Comparison of ENCODE assay signal across 7 cellular contexts in genomic region chr15:22786868-22787698, GRCh38. TPM values are rescaled to one million over a fixed set of nuclear protein-coding genes. Genes with fewer than 3 reads are reported as not detected.
DNase-seq lines count a peak whose midpoint lies in the region; TF ChIP-seq lines count a peak whose summit lies in the region.

No MANE protein-coding gene starts in this region.

- peak overlapping the region; percentile 53 for H3K27ac Mint-ChIP-seq in activated naive CD4-positive, alpha-beta T cell treated with anti-CD3 and anti-CD28 coated beads, Interleukin-2, amount 50 U/mL, for 24 hours

- peaks cover 29% of the 10 kb centered on the region for H3K4me1 Mint-ChIP-seq in activated naive CD4-positive, alpha-beta T cell treated with anti-CD3 and anti-CD28 coated beads, Interleukin-2, amount 50 U/mL, for 24 hours

- H3K9me3 ChIP-seq in HAP-1, result peaks cover 7% of the 10 kb centered on the region
- H3K9me3 ChIP-seq in MM.1S (replicated peaks; ENCODE audit: insufficient read depth, low read length), result no peaks in the 10 kb centered on the region
- peaks cover 5% of the 10 kb centered on the region for H3K9me3 ChIP-seq in trophoblast cell (ENCODE audit: insufficient read depth, low read depth, low read length)

- in situ Hi-C loops in GM13976 (cut with MboI; ENCODE audit: low sequenced_read_pairs, unreplicated experiment), result no loop called here
- in situ Hi-C loops in HAP-1 (cut with MboI; ENCODE audit: low sequenced_read_pairs), result no loop called here

- no peaks in the 10 kb centered on the region for H3K27me3 Mint-ChIP-seq in activated naive CD4-positive, alpha-beta T cell treated with anti-CD3 and anti-CD28 coated beads, Interleukin-2, amount 50 U/mL, for 24 hours

- H3K4me2 ChIP-seq in MM.1S (ENCODE audit: low read depth, low read length) (peak overlapping the region; percentile 92), trophoblast cell (ENCODE audit: low read length) (peak overlapping the region; percentile 94)

- H3K9ac ChIP-seq in MM.1S (ENCODE audit: low read length) (peak overlapping the region; percentile 55), trophoblast cell (ENCODE audit: low read length) (peak overlapping the region; percentile 75)

- WGBS in trophoblast cell (ENCODE audit: extremely low coverage, insufficient coverage, insufficient read length), result no CpG with 5 or more reads among the region's 83 CpGs

- peak overlapping the region; percentile 74 for H4K12ac ChIP-seq in trophoblast cell (ENCODE audit: low read depth, low read length)

- H3K9me3 Mint-ChIP-seq in activated naive CD4-positive, alpha-beta T cell treated with anti-CD3 and anti-CD28 coated beads, Interleukin-2, amount 50 U/mL, for 24 hours, result peaks cover 5% of the 10 kb centered on the region

- peak overlapping the region; percentile 11 for H2BK12ac ChIP-seq in trophoblast cell (ENCODE audit: low read length)

- peaks cover 5% of the 10 kb centered on the region for H3K36me3 Mint-ChIP-seq in activated naive CD4-positive, alpha-beta T cell treated with anti-CD3 and anti-CD28 coated beads, Interleukin-2, amount 50 U/mL, for 24 hours

- intact Hi-C loops in cardiac septum (cut with DNase I), result loop anchor here (10.0 kb wide), 1 partner anchor 48 kb away; the partner anchor contains the start of gene NIPA2

- peak overlapping the region; percentile 29 for H2AK5ac ChIP-seq in trophoblast cell (ENCODE audit: low read length)

- H3K4me3 ChIP-seq in HAP-1, result peak overlapping the region; percentile 62
- peak overlapping the region; percentile 70 for H3K4me3 ChIP-seq in MM.1S (ENCODE audit: low read length)
- H3K4me3 ChIP-seq in trophoblast cell (ENCODE audit: low read depth, low read length), result peak overlapping the region; percentile 94

- peak overlapping the region; percentile 52 for H3K4ac ChIP-seq in trophoblast cell (ENCODE audit: low read depth, low read length)

- H3K36me3 ChIP-seq in HAP-1 (replicated peaks) (peaks cover 6% of the 10 kb centered on the region; the same call in 1 of the 2 replicates), MM.1S (replicated peaks; ENCODE audit: insufficient read depth, low read length) (peaks cover 4% of the 10 kb centered on the region), trophoblast cell (ENCODE audit: control insufficient read depth in 1 of 2, insufficient read depth in 2 of 2, low read length in 2 of 2) (peaks cover 0 to 2% of the 10 kb centered on the region in 2 experiments)

- peak overlapping the region; percentile 51 for H3K14ac ChIP-seq in trophoblast cell (ENCODE audit: low read length)

- no peaks in the 10 kb centered on the region for H3K9me2 ChIP-seq in MM.1S (replicated peaks; ENCODE audit: insufficient read depth, low read length)

- peak overlapping the region; percentile 50 for H4K8ac ChIP-seq in trophoblast cell (ENCODE audit: low read depth, low read length)

- H2BK5ac ChIP-seq in trophoblast cell (ENCODE audit: low read depth, low read length, poor library complexity), result peak overlapping the region; percentile 16

- peak overlapping the region; percentile 63 for H4K91ac ChIP-seq in trophoblast cell (ENCODE audit: low read depth, low read length)

- peak overlapping the region; percentile 89 for H3K4me3 Mint-ChIP-seq in activated naive CD4-positive, alpha-beta T cell treated with anti-CD3 and anti-CD28 coated beads, Interleukin-2, amount 50 U/mL, for 24 hours

- H2BK120ac ChIP-seq in trophoblast cell (ENCODE audit: insufficient read depth, low read length, poor library complexity), result no peak overlapping the region

- 0 out of 2 replicates have a peak overlapping the region, but pooled peaks have one; percentile 12 for H2AFZ ChIP-seq in MM.1S (ENCODE audit: low read length)
- peak overlapping the region; percentile 30 for H2AFZ ChIP-seq in trophoblast cell (ENCODE audit: insufficient read depth, low read length, poor library complexity)

- H3K4me1 ChIP-seq in HAP-1 (no peaks in the 10 kb centered on the region), MM.1S (ENCODE audit: low read length) (no peaks in the 10 kb centered on the region), trophoblast cell (ENCODE audit: control insufficient read depth in 1 of 2, insufficient read depth in 2 of 2, low read length in 2 of 2) (peaks cover 2 to 4% of the 10 kb centered on the region in 2 experiments)

- peak overlapping the region; percentile 57 for H3K18ac ChIP-seq in trophoblast cell (ENCODE audit: low read length)

- H3F3A ChIP-seq in MM.1S (ENCODE audit: insufficient read depth, low read length), result peaks cover 12% of the 10 kb centered on the region; the same call in 1 of the 2 replicates

- peak overlapping the region; percentile 7 for H3K23ac ChIP-seq in trophoblast cell (ENCODE audit: low read length)

- peaks cover 12% of the 10 kb centered on the region for H3K79me1 ChIP-seq in trophoblast cell (ENCODE audit: low read length)

- peak; percentile 55 for DNase-seq in GM13976 (ENCODE audit: low spot score)
- DNase-seq in HAP-1 (ENCODE audit: low spot score in 2 of 2), result peak; percentile 33 to 52
- peak; percentile 37 for DNase-seq in MM.1S
- DNase-seq in cardiac septum (ENCODE audit: low spot score), result peak; percentile 75
- DNase-seq in trophoblast cell, result peak; percentile 16 to 53
- no peak for DNase-seq in GM19240 (ENCODE audit: insufficient read length, low spot score)

- H3K79me2 ChIP-seq in MM.1S (ENCODE audit: low read length) (peaks cover 52% of the 10 kb centered on the region), trophoblast cell (ENCODE audit: control insufficient read depth, insufficient read depth, low read length, poor library complexity) (peaks cover 6% of the 10 kb centered on the region)

- no peaks in the 10 kb centered on the region for H3K27me3 ChIP-seq in HAP-1 (ENCODE audit: low read depth)
- H3K27me3 ChIP-seq in MM.1S (replicated peaks; ENCODE audit: insufficient read depth, low read length), result no peaks in the 10 kb centered on the region
- no peaks in the 10 kb centered on the region for H3K27me3 ChIP-seq in trophoblast cell (ENCODE audit: insufficient read depth, low read length)

- TF ChIP-seq CTCF in GM13976 (IDR thresholded peaks at IDR 0.05; ENCODE audit: borderline replicate concordance, control extremely low read depth, extremely low read depth, insufficient read depth, missing control alignments) (no peak), MM.1S (IDR thresholded peaks at IDR 0.05; ENCODE audit: low read length) (no peak)

- H3K27ac ChIP-seq in MM.1S (ENCODE audit: low read length) (no peak overlapping the region), trophoblast cell (ENCODE audit: low read depth, low read length) (peak overlapping the region; percentile 52)

- no peaks in the 10 kb centered on the region for H4K20me1 ChIP-seq in MM.1S (ENCODE audit: insufficient read depth, low read length)

RNA-seq across cellular contexts. Expression of gene NIPA1, which starts 0.6 kb away (rescaled TPM):
- total RNA-seq in cardiac septum, result 6.1 TPM
- 12.1 and 12.7 TPM in 2 replicates for polyA plus RNA-seq in trophoblast cell (2013)

RNA-seq across cellular contexts. Expression of gene NIPA2, which starts 51.4 kb away (rescaled TPM):
- total RNA-seq in cardiac septum, result 24.3 TPM
- 81.2 and 81.5 TPM in 2 replicates for polyA plus RNA-seq in trophoblast cell (2013)
